8 cellular contexts compared by ENCODE assay signal in genomic region chr16:58628845-58629680, GRCh38. TPM values are rescaled to one million over a fixed set of nuclear protein-coding genes. Genes with fewer than 3 reads are reported as not detected.
DNase-seq lines count a peak whose midpoint lies in the region; FAIRE-seq and TF ChIP-seq lines count a peak whose summit lies in the region.

No MANE protein-coding gene starts in this region.

- H4K20me1 ChIP-seq in mammary epithelial cell (ENCODE audit: insufficient read depth, low read length): peaks cover 4% of the 10 kb centered on the region

- H3K9ac ChIP-seq in mammary epithelial cell (ENCODE audit: insufficient read depth, low read length) (peak overlapping the region; percentile 96), kidney (ENCODE audit: low read length in 2 of 2) (peak overlapping the region; percentile 95 to 97)

- in situ Hi-C loops in mammary epithelial cell (cut with MboI; ENCODE audit: low sequenced_read_pairs in 2 of 2): no loop called here

- H3K9me3 ChIP-seq in mammary epithelial cell (replicated peaks; ENCODE audit: insufficient read depth, low read length) (no peaks in the 10 kb centered on the region), kidney (ENCODE audit: control insufficient read depth in 1 of 2, low read length in 2 of 2) (no peaks in the 10 kb centered on the region)

- peak overlapping the region; percentile 92 for H2AFZ ChIP-seq in mammary epithelial cell (ENCODE audit: low read depth, low read length)

- peak overlapping the region; percentile 74 for H3K4me2 ChIP-seq in mammary epithelial cell (ENCODE audit: insufficient read depth, low read depth, low read length)

- no peaks in the 10 kb centered on the region for H3K27me3 ChIP-seq in mammary epithelial cell (ENCODE audit: insufficient read depth, low read length)

- peaks cover 56% of the 10 kb centered on the region for H3K79me2 ChIP-seq in mammary epithelial cell (ENCODE audit: insufficient read depth, low read length)

- peaks cover 3% of the 10 kb centered on the region for H3K4me1 ChIP-seq in mammary epithelial cell (ENCODE audit: insufficient read depth, low read length)
- H3K4me1 ChIP-seq in kidney (ENCODE audit: control insufficient read depth in 1 of 2, insufficient read depth in 1 of 2, low read depth in 1 of 2, low read length in 2 of 2): peaks cover 0 to 5% of the 10 kb centered on the region in 2 donors

- peak; percentile 34 for DNase-seq in NCI-H1694 treated with DMSO at 0.1 percent for 48 hours (lab: John Stamatoyannopoulos, UW)
- no peak for DNase-seq in NCI-H1694 (lab: John Stamatoyannopoulos, UW)
- DNase-seq in HT1080 (ENCODE audit: low read depth): peak; percentile 17
- peak; percentile 47 for DNase-seq in mammary epithelial cell
- peak; percentile 85 for DNase-seq in kidney
- DNase-seq in stimulated activated CD4-positive, alpha-beta T cell treated with anti-CD3 and anti-CD28 coated beads, Interleukin-15, amount 100 ng/mL, for 1 hour (ENCODE audit: low read depth in 1 of 2, low spot score in 1 of 2): peak; percentile 12 to 41
- DNase-seq in urothelium cell line (ENCODE audit: low spot score): no peak

- 1% methylated on average over 19 of the region's 50 CpGs for WGBS in mammary epithelial cell (ENCODE audit: low coverage, missing lambda C conversion rate)

- CTCF ChIA-PET in mammary epithelial cell (lab: Charles Lee; ENCODE audit: low non-redundant PET): no interaction called here

- intact Hi-C loops in mammary epithelial cell (cut with micrococcal nuclease): loop anchor here (2.0 kb wide), 1 partner anchor 32 kb away; no protein-coding TSS in a partner anchor
- intact Hi-C loops in kidney (cut with DNase I): no loop called here

- FAIRE-seq in kidney (lab: Jason Lieb, UNC) (no peak), urothelium cell line (lab: Jason Lieb, UNC) (no peak)

- dilution Hi-C loops in mammary epithelial cell (cut with HindIII; ENCODE audit: low sequenced_read_pairs): loop anchor here (5.0 to 10.0 kb wide), 3 partner anchors 42 to 92 kb away; no protein-coding TSS in a partner anchor

- BruUV-seq in mammary epithelial cell (replicated peaks; lab: Mats Ljungman, UMichigan): no TSS peak

- TF ChIP-seq CTCF in VCaP (conservative IDR thresholded peaks at IDR 0.05) (no peak), mammary epithelial cell (conservative IDR thresholded peaks at IDR 0.05 in 1 of 2, IDR thresholded peaks at IDR 0.05 in 1 of 2; ENCODE audit: extremely low read depth in 1 of 2, insufficient read depth in 1 of 2, low read depth in 1 of 2, low read length in 2 of 2) (no peak), kidney (IDR thresholded peaks at IDR 0.05; ENCODE audit: borderline replicate concordance, extremely low read depth, insufficient read depth) (no peak)

- peak overlapping the region; percentile 86 for H3K27ac ChIP-seq in VCaP
- H3K27ac ChIP-seq in mammary epithelial cell (ENCODE audit: insufficient read depth, low read depth, low read length): peak overlapping the region; percentile 95
- H3K27ac ChIP-seq in kidney (ENCODE audit: low read depth in 2 of 2, low read length in 2 of 2): peak overlapping the region; percentile 98 to 99

- H3K4me3 ChIP-seq in mammary epithelial cell (replicated peaks in 1 of 3; ENCODE audit: insufficient read depth in 1 of 3, low read depth in 2 of 3, low read length in 3 of 3) (peak overlapping the region; percentile 81 to 98 (median 94)), kidney (ENCODE audit: low read length in 2 of 2) (peak overlapping the region; percentile 90 to 93)

- H3K36me3 ChIP-seq in mammary epithelial cell (ENCODE audit: insufficient read depth, low read length) (peaks cover 4% of the 10 kb centered on the region), kidney (ENCODE audit: control insufficient read depth in 1 of 2, insufficient read depth in 2 of 2, low read length in 2 of 2) (peaks cover 3 to 5% of the 10 kb centered on the region in 2 donors)

RNA-seq across cellular contexts. Expression of gene CNOT1, which starts 0.6 kb away (rescaled TPM):
- total RNA-seq in HT1080 (2014; rRNA removed; shearing (Covaris generic)): 136 and 153 TPM in 2 replicates
- 100 and 107 TPM in 2 replicates for polyA plus RNA-seq in HT1080 (2015; cell fraction: cytosol; rRNA removed)
- 138 and 139 TPM in 2 replicates for polyA plus RNA-seq in HT1080 (2015; cell fraction: nucleus; rRNA removed)
- total RNA-seq in mammary epithelial cell: 100 to 1,000 TPM; 159 to 191 TPM
- polyA plus RNA-seq in mammary epithelial cell: 115 TPM
- polyA minus RNA-seq in mammary epithelial cell: 324 TPM
- 147 TPM for total RNA-seq in kidney
- polyA plus RNA-seq in kidney (ENCODE audit: insufficient read depth, low read depth, low replicate concordance): 54.8 TPM

RNA-seq across cellular contexts. Expression of gene SLC38A7, which starts 55.5 kb away (rescaled TPM):
- 8.0 and 10.8 TPM in 2 replicates for total RNA-seq in HT1080 (2014; rRNA removed; shearing (Covaris generic))
- 5.9 and 7.6 TPM in 2 replicates for polyA plus RNA-seq in HT1080 (2015; cell fraction: cytosol; rRNA removed)
- 20.2 and 21.1 TPM in 2 replicates for polyA plus RNA-seq in HT1080 (2015; cell fraction: nucleus; rRNA removed)
- total RNA-seq in mammary epithelial cell: 10 to 100 TPM; 22.7 to 42.0 TPM
- 15.2 TPM for polyA plus RNA-seq in mammary epithelial cell
- 22.6 TPM for polyA minus RNA-seq in mammary epithelial cell
- 22.7 TPM for total RNA-seq in kidney
- 8.2 TPM for polyA plus RNA-seq in kidney (ENCODE audit: insufficient read depth, low read depth, low replicate concordance)

Comparison
In these comparisons a context has a peak if more than half of its experiments do, and no peak if none do; other contexts are left out.
1. DNase-seq: peak in NCI-H1694 treated with DMSO at 0.1 percent for 48 hours (single experiment), HT1080 (single experiment), mammary epithelial cell (single experiment), kidney (single experiment) and stimulated activated CD4-positive, alpha-beta T cell treated with anti-CD3 and anti-CD28 coated beads, Interleukin-15, amount 100 ng/mL, for 1 hour (2 of 2); none in NCI-H1694 (single experiment) and urothelium cell line (single experiment).
2. Peak in every context shown above with its lines, with median percentiles within 50 percentile points of each other: H3K27ac ChIP-seq.